ENCODE assay signal across 17 cellular contexts in genomic region chr17:13367154-13367553, GRCh38.
DNase-seq lines count a peak whose midpoint lies in the region; ATAC-seq, FAIRE-seq and TF ChIP-seq lines count a peak whose summit lies in the region.
"Had no signal": no experiment of that assay in that cellular context is flagged by ENCODE, and none has a peak within 500 bp of the region (broad histone marks: within the 10 kb centered on the region; RNA-seq: fewer than 3 reads in every experiment).

No MANE protein-coding gene starts in this region.

- no peak overlapping the region for H3K4me2 ChIP-seq in A549
- H3K4me2 ChIP-seq: BLaER1, GM23338 had no signal

- TF ChIP-seq CTCF in A549 (IDR thresholded peaks at IDR 0.05) (no peak), choroid plexus epithelial cell (conservative IDR thresholded peaks at IDR 0.05; ENCODE audit: low read depth, low read length) (no peak)

- POLR2A ChIA-PET in A549 (lab: Yijun Ruan, JAX) = no interaction called here

- CTCF ChIA-PET in A549 (lab: Yijun Ruan, JAX) = no interaction called here
- CTCF ChIA-PET in activated naive CD4-positive, alpha-beta T cell treated with anti-CD3 and anti-CD28 coated beads, Interleukin-2, amount 10 ng/mL, durations not matched to agents 7 days and 5 days (lab: Charles Lee) = no interaction called here

- no peaks in the 10 kb centered on the region for H3K4me1 ChIP-seq in A549
- H3K4me1 ChIP-seq: BLaER1 had no signal

- H3K27ac Mint-ChIP-seq in activated naive CD4-positive, alpha-beta T cell treated with anti-CD3 and anti-CD28 coated beads, Interleukin-2, amount 10 ng/mL, durations not matched to agents 7 days and 5 days = no peak overlapping the region
- H3K27ac Mint-ChIP-seq: GM23338 had no signal

- WGBS in A549 (ENCODE audit: missing lambda C conversion rate) = 4% methylated on average over 2 of the region's 2 CpGs

- ATAC-seq in A549 = no peak
- ATAC-seq in left lobe of liver = peak; percentile 37
- no peak for ATAC-seq in HG02759 (IDR thresholded peaks at IDR 0.05; ENCODE audit: unreplicated experiment)
- ATAC-seq: GM23338 had no signal

- no peaks in the 10 kb centered on the region for H3K27me3 Mint-ChIP-seq in activated naive CD4-positive, alpha-beta T cell treated with anti-CD3 and anti-CD28 coated beads, Interleukin-2, amount 10 ng/mL, durations not matched to agents 7 days and 5 days

- no peaks in the 10 kb centered on the region for H3K36me3 Mint-ChIP-seq in activated naive CD4-positive, alpha-beta T cell treated with anti-CD3 and anti-CD28 coated beads, Interleukin-2, amount 10 ng/mL, durations not matched to agents 7 days and 5 days

- no peak for TF ChIP-seq EP300 in A549 (IDR thresholded peaks at IDR 0.05)

- no peak for FAIRE-seq in A549 (lab: Jason Lieb, UNC)
- FAIRE-seq: G401.6, GM12891 had no signal

- H3K4me3 ChIP-seq in A549 = no peak overlapping the region
- H3K4me3 ChIP-seq in choroid plexus epithelial cell (ENCODE audit: low read depth, low read length) = no peak overlapping the region
- H3K4me3 ChIP-seq: BLaER1, GM23338 had no signal

- no peak overlapping the region for H3K4me3 Mint-ChIP-seq in activated naive CD4-positive, alpha-beta T cell treated with anti-CD3 and anti-CD28 coated beads, Interleukin-2, amount 10 ng/mL, durations not matched to agents 7 days and 5 days
- H3K4me3 Mint-ChIP-seq: GM23338 had no signal

- 0 out of 3 replicates have a peak, but pooled peaks cover 3% of the 10 kb centered on the region for H3K9me3 ChIP-seq in A549
- H3K9me3 ChIP-seq: BLaER1 had no signal

- H3K4me1 Mint-ChIP-seq in activated naive CD4-positive, alpha-beta T cell treated with anti-CD3 and anti-CD28 coated beads, Interleukin-2, amount 10 ng/mL, durations not matched to agents 7 days and 5 days = no peaks in the 10 kb centered on the region
- H3K4me1 Mint-ChIP-seq: GM23338 had no signal

- no peaks in the 10 kb centered on the region for H3K9me3 Mint-ChIP-seq in activated naive CD4-positive, alpha-beta T cell treated with anti-CD3 and anti-CD28 coated beads, Interleukin-2, amount 10 ng/mL, durations not matched to agents 7 days and 5 days
- H3K9me3 Mint-ChIP-seq: GM23338 had no signal

- H3K27ac ChIP-seq in A549 = no peak overlapping the region
- H3K27ac ChIP-seq: 22Rv1, BLaER1 had no signal

- TF ChIP-seq RAD21 in A549 (conservative IDR thresholded peaks at IDR 0.05 in 1 of 2, IDR thresholded peaks at IDR 0.05 in 1 of 2) = no peak

- DNase-seq in A549 (ENCODE audit: low read depth in 1 of 2, low spot score in 1 of 2) (no peak), LHCN-M2 (ENCODE audit: low read depth) (peak; percentile 12), choroid plexus epithelial cell (ENCODE audit: low read depth) (peak; percentile 66), left lobe of liver (ENCODE audit: low spot score) (no peak), SHP77 treated with DMSO at 0.1 percent for 48 hours (lab: John Stamatoyannopoulos, UW) (no peak)
- DNase-seq in activated naive CD4-positive, alpha-beta T cell treated with anti-CD3 and anti-CD28 coated beads, Interleukin-2, amount 10 ng/mL, durations not matched to agents 7 days and 5 days = no peak
- no peak for DNase-seq in stimulated activated CD4-positive, alpha-beta T cell treated with anti-CD3 and anti-CD28 coated beads, Interleukin-2, amount 100 ng/mL, for 24 hours
- DNase-seq: AML-193, DMS79, EL, H7 had no signal

- no peak for TF ChIP-seq POLR2A in A549 (IDR thresholded peaks at IDR 0.05; ENCODE audit: low read length)

TF ChIP-seq in A549, 52 proteins besides CTCF, POLR2A, EP300 and RAD21:
- TF ChIP-seq MAFK (IDR thresholded peaks at IDR 0.05; ENCODE audit: partially characterized antibody) (peak; percentile 6), HOXB5 (CRISPR knock-in tag; IDR thresholded peaks at IDR 0.05) (no peak)

Comparison
In these comparisons a context has a peak if more than half of its experiments do, and no peak if none do; other contexts are left out.
1. DNase-seq: peak in LHCN-M2 (single experiment) and choroid plexus epithelial cell (single experiment); none in A549 (0 of 2), left lobe of liver (single experiment), SHP77 treated with DMSO at 0.1 percent for 48 hours (single experiment), activated naive CD4-positive, alpha-beta T cell treated with anti-CD3 and anti-CD28 coated beads, Interleukin-2, amount 10 ng/mL, durations not matched to agents 7 days and 5 days (single experiment) and stimulated activated CD4-positive, alpha-beta T cell treated with anti-CD3 and anti-CD28 coated beads, Interleukin-2, amount 100 ng/mL, for 24 hours (0 of 2).